Comparison of ENCODE assay signal across 8 cellular contexts in genomic region chr1:12344611-12345299, GRCh38.
DNase-seq lines count a peak whose midpoint lies in the region; ATAC-seq and TF ChIP-seq lines count a peak whose summit lies in the region.

No MANE protein-coding gene starts in this region.

- BruUV-seq in Caco-2 (replicated peaks; lab: Mats Ljungman, UMichigan): no TSS peak

- H3K36me3 ChIP-seq in heart right ventricle: peaks cover 0 to 65% (median 16%) of the 10 kb centered on the region in 9 donors
- no peaks in the 10 kb centered on the region; the same call in none of the 2 replicates for H3K36me3 ChIP-seq in Caco-2 (ENCODE audit: control insufficient read depth, insufficient read depth, low read length)

- 36 to 42% methylated on average over 9 of the region's 9 CpGs for WGBS in heart right ventricle, 2 donors

- H3K27me3 ChIP-seq in heart right ventricle (no peaks in the 10 kb centered on the region), Caco-2 (replicated peaks; ENCODE audit: control insufficient read depth, insufficient read depth, low read length) (no peaks in the 10 kb centered on the region)

- DNase-seq in KBM-7 (peak; percentile 91), heart right ventricle (peak in 1 of 2 donors; percentile 37), Caco-2 (no peak), COR-L47 (lab: John Stamatoyannopoulos, UW) (no peak)
- DNase-seq in stimulated activated CD8-positive, alpha-beta memory T cell treated with anti-CD3 and anti-CD28 coated beads, Interleukin-4, amount 100 ng/mL, for 48 hours: peak; percentile 29

- H3K9me3 ChIP-seq in heart right ventricle: no peaks in the 10 kb centered on the region
- no peaks in the 10 kb centered on the region for H3K9me3 ChIP-seq in Caco-2

- POLR2A ChIA-PET in Caco-2 (lab: Charles Lee): no interaction called here

- no peaks in the 10 kb centered on the region for H3K27me3 Mint-ChIP-seq in Caco-2 (ENCODE audit: insufficient read depth, unreplicated experiment)

- H3K27ac ChIP-seq in VCaP (peak overlapping the region; percentile 21), heart right ventricle (peak overlapping the region in 9 of 10 donors; percentile 23 to 86 (median 76))

- H3K4me1 ChIP-seq in heart right ventricle (peaks cover 2 to 95% (median 79%) of the 10 kb centered on the region in 9 donors), Caco-2 (peaks cover 10% of the 10 kb centered on the region)

- in situ Hi-C loops in KBM-7 (cut with MboI; ENCODE audit: low pct_unique_long_range_greater_than_20kb, low sequenced_read_pairs): no loop called here

- H3K4me3 ChIP-seq in heart right ventricle: peak overlapping the region in 9 of 10 donors; percentile 8 to 44 (median 35)
- no peak overlapping the region for H3K4me3 ChIP-seq in Caco-2 (ENCODE audit: low read depth, low read length)

- peaks cover 7% of the 10 kb centered on the region for H3K4me1 Mint-ChIP-seq in Caco-2 (ENCODE audit: low read depth, unreplicated experiment)

- intact Hi-C loops in heart right ventricle (cut with DNase I): loop anchor here in 3 of 10 donors (5.0 to 10.0 kb wide), 2 partner anchors 270 to 273 kb away; partner anchors contain the start of gene DHRS3 (in 3 of the 3)
- intact Hi-C loops in Caco-2 (cut with micrococcal nuclease; ENCODE audit: unreplicated experiment): no loop called here

- ATAC-seq in heart right ventricle (peak; percentile 39 to 64 (median 54)), HG02870 (IDR thresholded peaks at IDR 0.05; ENCODE audit: unreplicated experiment) (no peak), HG02571 (IDR thresholded peaks at IDR 0.05; ENCODE audit: unreplicated experiment) (no peak)

- H3K4me3 Mint-ChIP-seq in Caco-2 (ENCODE audit: unreplicated experiment): no peak overlapping the region

- H3K36me3 Mint-ChIP-seq in Caco-2 (ENCODE audit: insufficient read depth, unreplicated experiment): peaks cover 25% of the 10 kb centered on the region

- H3K27ac Mint-ChIP-seq in Caco-2 (ENCODE audit: unreplicated experiment): no peak overlapping the region

- no peaks in the 10 kb centered on the region for H3K9me3 Mint-ChIP-seq in Caco-2 (ENCODE audit: unreplicated experiment)

- CTCF ChIA-PET in Caco-2 (lab: Charles Lee): no interaction called here

- TF ChIP-seq CTCF in VCaP (conservative IDR thresholded peaks at IDR 0.05): no peak
- no peak for TF ChIP-seq CTCF in heart right ventricle (IDR thresholded peaks at IDR 0.05)
- no peak for TF ChIP-seq CTCF in Caco-2 (IDR thresholded peaks at IDR 0.05; ENCODE audit: insufficient read depth in 1 of 2, low read depth in 1 of 2, low read length in 1 of 2, severe bottlenecking in 1 of 2, unreplicated experiment in 1 of 2)

Comparison
In these comparisons a context has a peak if more than half of its experiments do, and no peak if none do; other contexts are left out.
1. DNase-seq: peak in KBM-7 (single experiment) and stimulated activated CD8-positive, alpha-beta memory T cell treated with anti-CD3 and anti-CD28 coated beads, Interleukin-4, amount 100 ng/mL, for 48 hours (single experiment); none in Caco-2 (0 of 2) and COR-L47 (single experiment).
2. ATAC-seq: peak in heart right ventricle (8 of 8); none in HG02870 (single experiment) and HG02571 (single experiment).